In the genomic region with DNA sequence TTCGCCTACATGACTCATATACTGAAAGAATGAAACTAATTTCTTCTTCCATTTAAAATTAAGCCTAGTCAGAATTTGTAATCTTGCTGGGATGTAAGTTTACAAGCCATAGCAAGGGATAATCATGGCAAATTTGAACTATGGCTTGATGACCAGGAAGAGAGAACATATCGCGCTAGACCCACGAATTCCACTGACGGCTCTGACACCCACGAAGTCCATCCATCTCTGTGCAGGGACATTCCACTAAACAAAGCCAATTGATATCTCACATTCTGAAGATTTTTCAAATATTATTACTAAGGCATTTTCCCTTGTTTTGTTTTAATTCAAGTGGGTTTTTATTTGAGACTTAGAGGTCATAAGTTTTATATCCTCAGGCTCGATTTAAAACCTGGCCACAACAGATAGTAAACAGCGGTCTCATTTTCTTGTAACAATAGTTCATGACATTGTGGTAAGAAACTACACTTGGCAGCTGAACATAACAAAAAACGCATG, we compare ENCODE assay signal across 20 cellular contexts.
A peak's percentile ranks its signal among the peaks of the same experiment; 100 is the strongest.
DNase-seq lines count a peak whose midpoint lies in the region; ATAC-seq and TF ChIP-seq lines count a peak whose summit lies in the region.
"Had no signal": no experiment of that assay in that cellular context is flagged by ENCODE, and none has a peak within 500 bp of the region (broad histone marks: within the 10 kb centered on the region; RNA-seq: fewer than 3 reads in every experiment).

No MANE protein-coding gene starts in this region.

- TF ChIP-seq POLR2A in testis (IDR thresholded peaks at IDR 0.05): no peak

- no peaks in the 10 kb centered on the region for H3K27me3 Mint-ChIP-seq in activated T-cell treated with anti-CD3 and anti-CD28 coated beads, Interleukin-2, amount 50 U/mL, for 24 hours
- H3K27me3 Mint-ChIP-seq: activated B cell treated with CpG ODN at 0.5 μM for 24 hours; activated CD8-positive, alpha-beta memory T cell treated with anti-CD3 and anti-CD28 coated beads, Interleukin-2, amount 10 ng/mL, durations not matched to agents 7 days and 5 days; central memory CD8-positive, alpha-beta T cell had no signal

- intact Hi-C loops in heart right ventricle (cut with DNase I): no loop called here
- intact Hi-C loops in testis (cut with DNase I; ENCODE audit: low total_unique reads): no loop called here

- no peak overlapping the region for H3K27ac ChIP-seq in heart right ventricle
- peak overlapping the region in 1 of 2 donors; percentile 8 for H3K27ac ChIP-seq in testis

- H3K4me3 Mint-ChIP-seq in activated T-cell treated with anti-CD3 and anti-CD28 coated beads, Interleukin-2, amount 50 U/mL, for 24 hours: no peak overlapping the region
- H3K4me3 Mint-ChIP-seq: activated B cell treated with CpG ODN at 0.5 μM for 24 hours; activated CD8-positive, alpha-beta memory T cell treated with anti-CD3 and anti-CD28 coated beads, Interleukin-2, amount 10 ng/mL, durations not matched to agents 7 days and 5 days; activated naive CD4-positive, alpha-beta T cell treated with anti-CD3 and anti-CD28 coated beads, Interleukin-2, amount 10 ng/mL, durations not matched to agents 7 days and 5 days had no signal

- peaks cover 69% of the 10 kb centered on the region for H3K4me1 Mint-ChIP-seq in activated T-cell treated with anti-CD3 and anti-CD28 coated beads, Interleukin-2, amount 50 U/mL, for 24 hours (ENCODE audit: low read depth)

- WGBS in heart right ventricle, 2 donors: 80 to 81% methylated on average over 9 of the region's 9 CpGs
- WGBS in testis, 2 donors: 41 to 58% methylated on average over 9 of the region's 9 CpGs

- H3K36me3 ChIP-seq in heart right ventricle (no peaks in the 10 kb centered on the region), testis (ENCODE audit: low read depth, missing control alignments) (no peaks in the 10 kb centered on the region)
- H3K36me3 ChIP-seq: spleen had no signal

- TF ChIP-seq CTCF in astrocyte of the cerebellum (IDR thresholded peaks at IDR 0.05; ENCODE audit: low read depth, low read length, missing control alignments) (no peak), fibroblast of villous mesenchyme (IDR thresholded peaks at IDR 0.05; ENCODE audit: insufficient read depth, low read depth, low read length) (no peak), heart right ventricle (IDR thresholded peaks at IDR 0.05) (no peak), testis (IDR thresholded peaks at IDR 0.05) (no peak)

- H3K4me3 ChIP-seq in astrocyte of the cerebellum (ENCODE audit: low read depth, low read length) (no peak overlapping the region), fibroblast of villous mesenchyme (ENCODE audit: low read depth, low read length) (no peak overlapping the region), heart right ventricle (no peak overlapping the region), testis (no peak overlapping the region)
- H3K4me3 ChIP-seq: spleen had no signal

- DNase-seq in activated T-cell treated with anti-CD3 and anti-CD28 coated beads, Interleukin-2, amount 50 U/mL, for 24 hours: no peak
- DNase-seq in activated T-cell treated with anti-CD3 and anti-CD28 coated beads, Interleukin-2, amount 50 U/mL, for 1 hour: no peak
- DNase-seq in astrocyte of the cerebellum (ENCODE audit: low read depth) (peak; percentile 48), fibroblast of villous mesenchyme (ENCODE audit: low read depth) (peak; percentile 44), heart right ventricle (no peak), GF-D8 (lab: John Stamatoyannopoulos, UW) (no peak), testis (no peak)
- DNase-seq: 8988T; activated B cell treated with CpG ODN at 0.5 μM for 24 hours; activated CD8-positive, alpha-beta memory T cell treated with anti-CD3 and anti-CD28 coated beads, Interleukin-2, amount 10 ng/mL, durations not matched to agents 7 days and 5 days; activated naive CD4-positive, alpha-beta T cell treated with anti-CD3 and anti-CD28 coated beads, Interleukin-2, amount 10 ng/mL, durations not matched to agents 7 days and 5 days; kidney; MM.1S; NCI-H2029 treated with DMSO at 0.1 percent for 48 hours; NCI-H524; OCI-M1; posterior cingulate gyrus; spleen had no signal

- peaks cover 4% of the 10 kb centered on the region for H3K9me3 Mint-ChIP-seq in activated T-cell treated with anti-CD3 and anti-CD28 coated beads, Interleukin-2, amount 50 U/mL, for 24 hours
- H3K9me3 Mint-ChIP-seq: activated B cell treated with CpG ODN at 0.5 μM for 24 hours had no signal

- ATAC-seq in GM21515 (IDR thresholded peaks at IDR 0.05; ENCODE audit: unreplicated experiment): no peak
- no peak for ATAC-seq in heart right ventricle
- ATAC-seq: activated CD8-positive, alpha-beta memory T cell treated with anti-CD3 and anti-CD28 coated beads, Interleukin-2, amount 10 ng/mL, durations not matched to agents 7 days and 5 days had no signal

- in situ Hi-C loops in astrocyte of the cerebellum (cut with HindIII; ENCODE audit: low sequenced_read_pairs): no loop called here

- no peaks in the 10 kb centered on the region for H3K27me3 ChIP-seq in heart right ventricle
- no peaks in the 10 kb centered on the region for H3K27me3 ChIP-seq in testis
- H3K27me3 ChIP-seq: spleen had no signal

- H3K27ac Mint-ChIP-seq in activated T-cell treated with anti-CD3 and anti-CD28 coated beads, Interleukin-2, amount 50 U/mL, for 24 hours: peak overlapping the region; percentile 71
- H3K27ac Mint-ChIP-seq: activated B cell treated with CpG ODN at 0.5 μM for 24 hours; activated naive CD4-positive, alpha-beta T cell treated with anti-CD3 and anti-CD28 coated beads, Interleukin-2, amount 10 ng/mL, durations not matched to agents 7 days and 5 days had no signal

- H3K36me3 Mint-ChIP-seq in activated T-cell treated with anti-CD3 and anti-CD28 coated beads, Interleukin-2, amount 50 U/mL, for 24 hours (ENCODE audit: low read depth): no peaks in the 10 kb centered on the region

- peaks cover 0 to 57% (median 15%) of the 10 kb centered on the region in 9 donors for H3K4me1 ChIP-seq in heart right ventricle
- peaks cover 4% of the 10 kb centered on the region for H3K4me1 ChIP-seq in testis

- H3K9me3 ChIP-seq in heart right ventricle (no peaks in the 10 kb centered on the region), testis (no peaks in the 10 kb centered on the region)
- H3K9me3 ChIP-seq: spleen had no signal

Comparison
In these comparisons a context has a peak if more than half of its experiments do, and no peak if none do; other contexts are left out.
1. DNase-seq: peak in astrocyte of the cerebellum (single experiment) and fibroblast of villous mesenchyme (single experiment); none in activated T-cell treated with anti-CD3 and anti-CD28 coated beads, Interleukin-2, amount 50 U/mL, for 24 hours (single experiment), activated T-cell treated with anti-CD3 and anti-CD28 coated beads, Interleukin-2, amount 50 U/mL, for 1 hour (single experiment), heart right ventricle (0 of 2), GF-D8 (single experiment) and testis (single experiment).